In genomic region chr15:67870868-67871408, GRCh38 we compare ENCODE assay signal across 3 cellular contexts.
TF ChIP-seq lines count a peak whose summit lies in the region.

No MANE protein-coding gene starts in this region.

TF ChIP-seq in HEK293, 187 proteins besides CTCF, POLR2A, EP300 and RAD21 (continues in another document):
- TF ChIP-seq SP2 (tag by site-specific recombination; IDR thresholded peaks at IDR 0.05) (no peak), ZNF580 (tag by site-specific recombination; IDR thresholded peaks at IDR 0.05) (no peak), ZNF211 (tag by site-specific recombination; IDR thresholded peaks at IDR 0.05; ENCODE audit: low read depth) (peak; percentile 94), ZNF148 (tag by site-specific recombination; IDR thresholded peaks at IDR 0.05; ENCODE audit: borderline replicate concordance) (no peak), PRDM10 (tag by site-specific recombination; IDR thresholded peaks at IDR 0.05) (peak; percentile 63), ZNF600 (tag by site-specific recombination; IDR thresholded peaks at IDR 0.05) (no peak), ZNF155 (tag by site-specific recombination; IDR thresholded peaks at IDR 0.05) (no peak), ZNF350 (tag by site-specific recombination; IDR thresholded peaks at IDR 0.05) (no peak), ZNF121 (tag by site-specific recombination; IDR thresholded peaks at IDR 0.05) (no peak), ZNF138 (tag by site-specific recombination; IDR thresholded peaks at IDR 0.05; ENCODE audit: borderline replicate concordance) (no peak), ZNF426 (tag by site-specific recombination; IDR thresholded peaks at IDR 0.05) (no peak)

TF ChIP-seq in GM12878, 131 proteins besides CTCF, POLR2A, EP300 and RAD21:
- TF ChIP-seq ZNF384 (IDR thresholded peaks at IDR 0.05; ENCODE audit: borderline replicate concordance, low read depth, low read length) = no peak
- no peak for TF ChIP-seq JUND (IDR thresholded peaks at IDR 0.05; ENCODE audit: low read depth, low read length)
- no peak for TF ChIP-seq CBX5 (IDR thresholded peaks at IDR 0.05; ENCODE audit: low read depth)
TF ChIP-seq in GM12878: peak in this region for 0.

TF ChIP-seq in K562, 482 proteins besides CTCF, POLR2A, EP300 and RAD21:
- TF ChIP-seq ZFP30 (CRISPR knock-in tag; IDR thresholded peaks at IDR 0.05; ENCODE audit: borderline replicate concordance) = no peak
- peak; percentile 97 for TF ChIP-seq PRDM10 (IDR thresholded peaks at IDR 0.05; ENCODE audit: partially characterized antibody)
